ENCODE assay signal across 8 cellular contexts in genomic region chr5:100890514-100891008, GRCh38. TPM values are rescaled to one million over a fixed set of nuclear protein-coding genes. Genes with fewer than 3 reads are reported as not detected.
DNase-seq lines count a peak whose midpoint lies in the region; ATAC-seq and TF ChIP-seq lines count a peak whose summit lies in the region.

No MANE protein-coding gene starts in this region.

- TF ChIP-seq POLR2A in adrenal gland (IDR thresholded peaks at IDR 0.05): no peak

- H3K36me3 Mint-ChIP-seq in activated naive CD8-positive, alpha-beta T cell treated with anti-CD3 and anti-CD28 coated beads, Interleukin-2, amount 10 ng/mL, durations not matched to agents 7 days and 5 days: peaks cover 35% of the 10 kb centered on the region

- H3K4me1 Mint-ChIP-seq in activated naive CD8-positive, alpha-beta T cell treated with anti-CD3 and anti-CD28 coated beads, Interleukin-2, amount 10 ng/mL, durations not matched to agents 7 days and 5 days: peaks cover 36% of the 10 kb centered on the region

- peak overlapping the region; percentile 20 for H3K9ac ChIP-seq in smooth muscle cell (ENCODE audit: low read depth)

- H4K20me1 ChIP-seq in smooth muscle cell (ENCODE audit: low read depth): peaks cover 5% of the 10 kb centered on the region

- no peaks in the 10 kb centered on the region for H3K9me3 ChIP-seq in smooth muscle cell (replicated peaks; ENCODE audit: low read depth)
- H3K9me3 ChIP-seq in adrenal gland (replicated peaks in 1 of 3): no peaks in the 10 kb centered on the region

- H3K4me2 ChIP-seq in smooth muscle cell: peak overlapping the region; percentile 60

- H3K27me3 ChIP-seq in smooth muscle cell (ENCODE audit: low read depth) (no peaks in the 10 kb centered on the region), adrenal gland (no peaks in the 10 kb centered on the region)

- peak overlapping the region; percentile 82 for H3K27ac Mint-ChIP-seq in activated naive CD8-positive, alpha-beta T cell treated with anti-CD3 and anti-CD28 coated beads, Interleukin-2, amount 10 ng/mL, durations not matched to agents 7 days and 5 days

- TF ChIP-seq CTCF in smooth muscle cell (IDR thresholded peaks at IDR 0.05; ENCODE audit: borderline replicate concordance, insufficient read depth, poor library complexity, severe bottlenecking) (no peak), adrenal gland (IDR thresholded peaks at IDR 0.05) (no peak)

- H3K4me3 Mint-ChIP-seq in activated naive CD8-positive, alpha-beta T cell treated with anti-CD3 and anti-CD28 coated beads, Interleukin-2, amount 10 ng/mL, durations not matched to agents 7 days and 5 days: peak overlapping the region; percentile 79

- intact Hi-C loops in adrenal gland (cut with DNase I) (no loop called here), posterior vena cava (cut with DNase I) (no loop called here)

- H3K9me3 Mint-ChIP-seq in activated naive CD8-positive, alpha-beta T cell treated with anti-CD3 and anti-CD28 coated beads, Interleukin-2, amount 10 ng/mL, durations not matched to agents 7 days and 5 days: no peaks in the 10 kb centered on the region

- H3K27ac ChIP-seq in smooth muscle cell (ENCODE audit: low read depth) (peak overlapping the region; percentile 50), adrenal gland (no peak overlapping the region)

- POLR2A ChIA-PET in activated naive CD8-positive, alpha-beta T cell treated with anti-CD3 and anti-CD28 coated beads, Interleukin-2, amount 10 ng/mL, durations not matched to agents 7 days and 5 days (lab: Charles Lee): interaction anchor here (1.9 to 4.4 kb wide), 3 partner anchors 10 to 13 kb away, joined by 11 to 47 read pairs (median 21); partner anchors contain the start of gene ST8SIA4

- H3F3A ChIP-seq in smooth muscle cell (ENCODE audit: low read depth): no peaks in the 10 kb centered on the region

- peaks cover 20% of the 10 kb centered on the region for H3K79me2 ChIP-seq in smooth muscle cell (ENCODE audit: low read depth)

- H3K36me3 ChIP-seq in smooth muscle cell (ENCODE audit: low read depth): peaks cover 3% of the 10 kb centered on the region
- no peaks in the 10 kb centered on the region for H3K36me3 ChIP-seq in adrenal gland (replicated peaks in 1 of 2)

- DNase-seq in AML-193 (lab: John Stamatoyannopoulos, UW) (peak; percentile 48 to 49), smooth muscle cell (lab: John Stamatoyannopoulos, UW; ENCODE audit: unreplicated experiment) (no peak), adrenal gland (no peak), SHP77 treated with DMSO at 0.1 percent for 48 hours (lab: John Stamatoyannopoulos, UW) (no peak), posterior vena cava (ENCODE audit: low spot score) (no peak)
- no peak for DNase-seq in activated naive CD8-positive, alpha-beta T cell treated with anti-CD3 and anti-CD28 coated beads, Interleukin-2, amount 10 ng/mL, durations not matched to agents 7 days and 5 days

- peak overlapping the region; percentile 17 for H2AFZ ChIP-seq in smooth muscle cell (ENCODE audit: low read depth)

- 56% methylated on average over 3 of the region's 3 CpGs for WGBS in smooth muscle cell (ENCODE audit: low lambda C conversion rate)
- WGBS in adrenal gland, 4 donors: 42 to 55% (median 47%) methylated on average over 3 of the region's 3 CpGs

- no peaks in the 10 kb centered on the region for H3K4me1 ChIP-seq in smooth muscle cell (ENCODE audit: low read depth)
- H3K4me1 ChIP-seq in adrenal gland (replicated peaks in 1 of 2): no peaks in the 10 kb centered on the region

- ATAC-seq in GM19397 (IDR thresholded peaks at IDR 0.05; ENCODE audit: unreplicated experiment) (peak; percentile 64), HG03439 (IDR thresholded peaks at IDR 0.05; ENCODE audit: unreplicated experiment) (peak; percentile 71)
- peak; percentile 16 for ATAC-seq in activated naive CD8-positive, alpha-beta T cell treated with anti-CD3 and anti-CD28 coated beads, Interleukin-2, amount 10 ng/mL, durations not matched to agents 7 days and 5 days (ENCODE audit: low read depth)

- H3K4me3 ChIP-seq in smooth muscle cell (peak overlapping the region; percentile 24), adrenal gland (peak overlapping the region in 1 of 4 donors; percentile 36)

- no peaks in the 10 kb centered on the region for H3K27me3 Mint-ChIP-seq in activated naive CD8-positive, alpha-beta T cell treated with anti-CD3 and anti-CD28 coated beads, Interleukin-2, amount 10 ng/mL, durations not matched to agents 7 days and 5 days

RNA-seq across cellular contexts. Expression of gene ST8SIA4, which starts 12.5 kb away (rescaled TPM):
- 10 to 100 TPM; 37.0 to 39.2 TPM for total RNA-seq in activated naive CD8-positive, alpha-beta T cell treated with anti-CD3 and anti-CD28 coated beads, Interleukin-2, amount 10 ng/mL, durations not matched to agents 7 days and 5 days
- total RNA-seq in smooth muscle cell (53.6 and 69.8 TPM in 2 replicates), adrenal gland (10 to 100 TPM in 1 of 8 donors, 1 to 10 TPM in 6, under 1 TPM in 1; 0.85 to 11.4 (median 7.5) TPM), posterior vena cava (10 to 100 TPM in 1 of 2 donors, 1 to 10 TPM in 1; 5.6 to 13.6 TPM)
- polyA plus RNA-seq in smooth muscle cell (23.5 and 35.0 TPM in 2 replicates), adrenal gland (1 to 10 TPM in 1 of 3 donors, under 1 TPM in 2; 0.94 to 2.2 (median 0.97) TPM)

Comparison
In these comparisons a context has a peak if more than half of its experiments do, and no peak if none do; other contexts are left out.
1. DNase-seq: peak in AML-193 (2 of 2); none in activated naive CD8-positive, alpha-beta T cell treated with anti-CD3 and anti-CD28 coated beads, Interleukin-2, amount 10 ng/mL, durations not matched to agents 7 days and 5 days (single experiment), smooth muscle cell (single experiment), adrenal gland (0 of 7), SHP77 treated with DMSO at 0.1 percent for 48 hours (single experiment) and posterior vena cava (single experiment).
2. ATAC-seq: peak in every context shown above with its lines; median percentile 71 in HG03439; 64 in GM19397; 16 in activated naive CD8-positive, alpha-beta T cell treated with anti-CD3 and anti-CD28 coated beads, Interleukin-2, amount 10 ng/mL, durations not matched to agents 7 days and 5 days.